ENCODE assay signal across 22 cellular contexts in the genomic region with DNA sequence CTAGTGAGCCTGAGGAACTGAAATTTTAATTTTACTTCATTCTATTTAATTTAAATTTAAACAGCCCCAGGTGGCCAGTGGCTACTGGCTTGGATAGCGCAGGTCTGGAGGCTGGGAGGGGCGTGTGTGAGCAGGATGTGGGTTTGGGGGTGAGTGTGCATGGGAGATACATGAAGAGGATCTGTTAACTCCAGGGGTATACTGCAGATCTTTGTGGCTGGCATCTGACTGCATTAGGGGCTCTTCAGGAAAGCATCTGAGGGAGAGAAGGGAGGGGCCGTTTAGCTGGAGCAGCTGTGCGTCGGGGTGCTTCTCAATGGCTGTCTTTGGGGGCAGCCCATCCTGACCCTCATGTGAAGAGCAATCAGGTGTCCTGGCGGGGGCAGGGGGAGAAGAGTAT. TPM values are rescaled to one million over a fixed set of nuclear protein-coding genes. Genes with fewer than 3 reads are reported as not detected.
"Had no signal": no experiment of that assay in that cellular context is flagged by ENCODE, and none has a peak within 500 bp of the region (broad histone marks: within the 10 kb centered on the region; RNA-seq: fewer than 3 reads in every experiment).

No MANE protein-coding gene starts in this region.

- H3K4me1 Mint-ChIP-seq: activated CD8-positive, alpha-beta memory T cell treated with anti-CD3 and anti-CD28 coated beads, Interleukin-2, amount 10 ng/mL, durations not matched to agents 7 days and 5 days; activated T-helper 17 cell treated with anti-CD3 and anti-CD28 coated beads, Interleukin-2, amount 50 U/mL, for 72 hours; T-helper 17 cell had no signal

- H3K9me3 Mint-ChIP-seq: activated T-helper 17 cell treated with anti-CD3 and anti-CD28 coated beads, Interleukin-2, amount 50 U/mL, for 72 hours; stimulated activated memory B cell treated with anti-CD40 and anti-IgM and Interleukin-4, amounts not matched to agents 10 μg/mL and 1 μg/mL and 100 μg/mL, for 72 hours; WTC11 had no signal

- DNase-seq: activated CD4-positive, alpha-beta T cell treated with anti-CD3 and anti-CD28 coated beads for 36 hours; activated CD4-positive, alpha-beta T cell treated with anti-CD3 and anti-CD28 coated beads, Interleukin-2, amount 50 U/mL, for 48 hours; activated CD8-positive, alpha-beta memory T cell treated with anti-CD3 and anti-CD28 coated beads, Interleukin-2, amount 10 ng/mL, durations not matched to agents 7 days and 5 days; activated naive CD4-positive, alpha-beta T cell; activated T-cell treated with anti-CD3 and anti-CD28 coated beads, Interleukin-2, amount 50 U/mL, for 1 hour; cerebellar nuclear complex; cortex of kidney; gastrocnemius medialis; head of caudate nucleus; kidney; midbrain; stimulated activated CD4-positive, alpha-beta T cell treated with anti-CD3 and anti-CD28 coated beads, Interleukin-4, amount 100 ng/mL, for 4 hours; T-helper 17 cell; thyroid gland had no signal

- H3K27ac Mint-ChIP-seq: activated CD4-positive, alpha-beta T cell treated with anti-CD3 and anti-CD28 coated beads for 36 hours; activated CD8-positive, alpha-beta memory T cell treated with anti-CD3 and anti-CD28 coated beads, Interleukin-2, amount 10 ng/mL, durations not matched to agents 7 days and 5 days; activated T-helper 17 cell treated with anti-CD3 and anti-CD28 coated beads, Interleukin-2, amount 50 U/mL, for 72 hours; stimulated activated memory B cell treated with anti-CD40 and anti-IgM and Interleukin-4, amounts not matched to agents 10 μg/mL and 1 μg/mL and 100 μg/mL, for 72 hours; T-helper 17 cell; WTC11 had no signal

- ATAC-seq: activated CD4-positive, alpha-beta T cell treated with anti-CD3 and anti-CD28 coated beads for 36 hours; activated CD8-positive, alpha-beta memory T cell treated with anti-CD3 and anti-CD28 coated beads, Interleukin-2, amount 10 ng/mL, durations not matched to agents 7 days and 5 days; activated T-helper 17 cell treated with anti-CD3 and anti-CD28 coated beads, Interleukin-2, amount 50 U/mL, for 72 hours; esophagus mucosa; gastrocnemius medialis; left lung; sciatic nerve; stimulated activated memory B cell treated with anti-CD40 and anti-IgM and Interleukin-4, amounts not matched to agents 10 μg/mL and 1 μg/mL and 100 μg/mL, for 72 hours; T-helper 17 cell; WTC11 had no signal

- H3K36me3 Mint-ChIP-seq: activated CD8-positive, alpha-beta memory T cell treated with anti-CD3 and anti-CD28 coated beads, Interleukin-2, amount 10 ng/mL, durations not matched to agents 7 days and 5 days; stimulated activated memory B cell treated with anti-CD40 and anti-IgM and Interleukin-4, amounts not matched to agents 10 μg/mL and 1 μg/mL and 100 μg/mL, for 72 hours; WTC11 had no signal

- H3K4me3 Mint-ChIP-seq: activated CD4-positive, alpha-beta T cell treated with anti-CD3 and anti-CD28 coated beads for 36 hours; activated CD8-positive, alpha-beta memory T cell treated with anti-CD3 and anti-CD28 coated beads, Interleukin-2, amount 10 ng/mL, durations not matched to agents 7 days and 5 days; activated T-helper 17 cell treated with anti-CD3 and anti-CD28 coated beads, Interleukin-2, amount 50 U/mL, for 72 hours; stimulated activated memory B cell treated with anti-CD40 and anti-IgM and Interleukin-4, amounts not matched to agents 10 μg/mL and 1 μg/mL and 100 μg/mL, for 72 hours; T-helper 17 cell; WTC11 had no signal

RNA-seq across cellular contexts. Expression of a gene that starts 57.4 kb away (rescaled TPM):
- polyA plus RNA-seq: adipose tissue, smooth muscle cell had no signal
